7 cellular contexts compared by ENCODE assay signal in genomic region chr19:27647423-27647822, GRCh38.
"Had no signal": no experiment of that assay in that cellular context is flagged by ENCODE, and none has a peak within 500 bp of the region (broad histone marks: within the 10 kb centered on the region; RNA-seq: fewer than 3 reads in every experiment).

No MANE protein-coding gene starts in this region.

- ATAC-seq: HCT116 had no signal

- H3K9me3 ChIP-seq: HAP-1 had no signal

- H2AFZ ChIP-seq: GM23248 had no signal

- DNase-seq: GM23248, GOT3, H7, HFFc6, IMR-90 had no signal

- H3K4me1 ChIP-seq: HAP-1 had no signal

- H3K4me3 ChIP-seq: GM23248, HAP-1 had no signal

- H3K4me3 Mint-ChIP-seq: HFFc6 had no signal

- H3K36me3 ChIP-seq: HAP-1 had no signal

- H3K27ac ChIP-seq: GM23248 had no signal

- H3K27ac Mint-ChIP-seq: HFFc6 had no signal
